ENCODE assay signal across 15 cellular contexts in genomic region chr2:75054296-75054695, GRCh38.
DNase-seq lines count a peak whose midpoint lies in the region; ATAC-seq, FAIRE-seq and TF ChIP-seq lines count a peak whose summit lies in the region.
"Had no signal": no experiment of that assay in that cellular context is flagged by ENCODE, and none has a peak within 500 bp of the region (broad histone marks: within the 10 kb centered on the region; RNA-seq: fewer than 3 reads in every experiment).

No MANE protein-coding gene starts in this region.

- in situ Hi-C loops in GM23248 (cut with MboI), result no loop called here

- H3K9me3 Mint-ChIP-seq in astrocyte (ENCODE audit: unreplicated experiment), result no peaks in the 10 kb centered on the region
- H3K9me3 Mint-ChIP-seq in WTC11, result no peaks in the 10 kb centered on the region
- H3K9me3 Mint-ChIP-seq: CD4-positive, alpha-beta memory T cell; H9 had no signal

- 63 to 77% methylated on average over 2 of the region's 2 CpGs for WGBS in GM23248 (ENCODE audit: low coverage in 1 of 2, low lambda C conversion rate in 2 of 2, missing lambda C conversion rate in 2 of 2), 2 experiments

- H3K36me3 ChIP-seq in GM23248 (ENCODE audit: low read depth), result no peaks in the 10 kb centered on the region
- no peaks in the 10 kb centered on the region for H3K36me3 ChIP-seq in astrocyte (ENCODE audit: insufficient read depth, low read length)
- H3K36me3 ChIP-seq: BE2C had no signal

- no peak overlapping the region for H3K4me3 Mint-ChIP-seq in astrocyte (ENCODE audit: unreplicated experiment)
- no peak overlapping the region for H3K4me3 Mint-ChIP-seq in WTC11
- H3K4me3 Mint-ChIP-seq: CD4-positive, alpha-beta memory T cell; H9 had no signal

- H3K27me3 Mint-ChIP-seq in astrocyte (ENCODE audit: low read depth, unreplicated experiment) (peaks cover 7% of the 10 kb centered on the region), WTC11 (ENCODE audit: low read depth) (peaks cover 80% of the 10 kb centered on the region)
- H3K27me3 Mint-ChIP-seq: CD4-positive, alpha-beta memory T cell had no signal

- H3K36me3 Mint-ChIP-seq in astrocyte (ENCODE audit: low read depth, unreplicated experiment), result no peaks in the 10 kb centered on the region
- H3K36me3 Mint-ChIP-seq in WTC11, result no peaks in the 10 kb centered on the region

- H3K9ac ChIP-seq in GM23248 (no peak overlapping the region), astrocyte (ENCODE audit: low read length) (no peak overlapping the region)

- 0 out of 2 replicates have a peak, but pooled peaks cover 3% of the 10 kb centered on the region for H3F3A ChIP-seq in GM23248 (ENCODE audit: insufficient read depth)

- no peak overlapping the region for H2AFZ ChIP-seq in GM23248
- H2AFZ ChIP-seq in astrocyte (ENCODE audit: low read depth, low read length), result no peak overlapping the region

- H3K79me2 ChIP-seq in GM23248 (ENCODE audit: insufficient read depth) (no peaks in the 10 kb centered on the region), astrocyte (ENCODE audit: insufficient read depth, low read length) (no peaks in the 10 kb centered on the region)

- CTCF ChIA-PET in WTC11 (lab: Charles Lee), result interaction anchor here (1.5 to 2.5 kb wide), 2 partner anchors 10 to 14 kb away, joined by 4 to 16 read pairs; no protein-coding TSS in a partner anchor

- no peaks in the 10 kb centered on the region for H3K9me2 ChIP-seq in GM23248 (ENCODE audit: insufficient read depth)

- POLR2A ChIA-PET in WTC11 (lab: Charles Lee), result no interaction called here

- H3K27ac ChIP-seq in GM23248, result no peak overlapping the region
- H3K27ac ChIP-seq in astrocyte (ENCODE audit: low read depth, low read length), result no peak overlapping the region
- H3K27ac ChIP-seq: A549, C4-2B had no signal

- H3K27me3 ChIP-seq in GM23248 (replicated peaks; ENCODE audit: insufficient read depth) (no peaks in the 10 kb centered on the region), astrocyte (ENCODE audit: insufficient read depth, low read length) (no peaks in the 10 kb centered on the region)
- H3K27me3 ChIP-seq: BE2C had no signal

- H3K4me2 ChIP-seq in GM23248 (ENCODE audit: unreplicated experiment) (no peak overlapping the region), astrocyte (ENCODE audit: low read length) (no peak overlapping the region)
- H3K4me2 ChIP-seq: A549 had no signal

- H3K27ac Mint-ChIP-seq in astrocyte (ENCODE audit: unreplicated experiment) (no peak overlapping the region), WTC11 (no peak overlapping the region)
- H3K27ac Mint-ChIP-seq: CD4-positive, alpha-beta memory T cell had no signal

- DNase-seq in GM23248, result peak; percentile 32
- DNase-seq in M059J (ENCODE audit: low read depth), result peak; percentile 70
- DNase-seq in astrocyte (ENCODE audit: low read depth), result peak; percentile 67
- DNase-seq in fibroblast of mammary gland (ENCODE audit: low read depth), result peak; percentile 55
- no peak for DNase-seq in WTC11 (ENCODE audit: low spot score)
- no peak for DNase-seq in activated T-cell treated with anti-CD3 and anti-CD28 coated beads, Interleukin-2, amount 50 U/mL, for 48 hours
- DNase-seq: BE2C; CD4-positive, alpha-beta memory T cell; DMS79; GOT3; H9 had no signal

- no peak for ATAC-seq in WTC11
- no peak for ATAC-seq in HG02852 (IDR thresholded peaks at IDR 0.05; ENCODE audit: unreplicated experiment)

- H3K4me1 Mint-ChIP-seq in astrocyte (ENCODE audit: low read depth, unreplicated experiment) (peaks cover 7% of the 10 kb centered on the region), WTC11 (peaks cover 66% of the 10 kb centered on the region)
- H3K4me1 Mint-ChIP-seq: CD4-positive, alpha-beta memory T cell had no signal

- no peak for FAIRE-seq in astrocyte (lab: Jason Lieb, UNC)
- FAIRE-seq: A549, HTR-8/SVneo had no signal

- TF ChIP-seq CTCF in astrocyte (IDR thresholded peaks at IDR 0.05; ENCODE audit: insufficient read depth, low read depth, low read length) (no peak), fibroblast of mammary gland (conservative IDR thresholded peaks at IDR 0.05; ENCODE audit: control insufficient read depth, insufficient read depth, low read depth, low read length) (no peak), WTC11 (IDR thresholded peaks at IDR 0.05) (no peak)

- H3K4me3 ChIP-seq in GM23248 (no peak overlapping the region), astrocyte (ENCODE audit: insufficient read depth, low read depth, low read length) (no peak overlapping the region), fibroblast of mammary gland (ENCODE audit: control insufficient read depth, low read depth, low read length) (no peak overlapping the region)
- H3K4me3 ChIP-seq: A549 had no signal

- peaks cover 22% of the 10 kb centered on the region for H3K4me1 ChIP-seq in GM23248 (ENCODE audit: insufficient read depth)
- peaks cover 15% of the 10 kb centered on the region for H3K4me1 ChIP-seq in astrocyte (ENCODE audit: insufficient read depth, low read length)
- H3K4me1 ChIP-seq: A549, BE2C had no signal

- H3K9me3 ChIP-seq in GM23248 (ENCODE audit: low read depth) (no peaks in the 10 kb centered on the region), astrocyte (ENCODE audit: insufficient read depth, low read depth, low read length) (no peaks in the 10 kb centered on the region)
- H3K9me3 ChIP-seq: A549, BE2C had no signal

- H4K20me1 ChIP-seq in GM23248 (ENCODE audit: insufficient read depth) (no peaks in the 10 kb centered on the region), astrocyte (ENCODE audit: insufficient read depth, low read length) (no peaks in the 10 kb centered on the region)

TF ChIP-seq in WTC11, 78 proteins besides CTCF, POLR2A, EP300 and RAD21:
- TF ChIP-seq ZNF396 (CRISPR knock-in tag; IDR thresholded peaks at IDR 0.05; ENCODE audit: borderline replicate concordance), result no peak
- no peak for TF ChIP-seq JAZF1 (CRISPR knock-in tag; IDR thresholded peaks at IDR 0.05)
- no peak for TF ChIP-seq ZBTB21 (CRISPR knock-in tag; IDR thresholded peaks at IDR 0.05; ENCODE audit: borderline replicate concordance)
- TF ChIP-seq HMGA2 (CRISPR knock-in tag; IDR thresholded peaks at IDR 0.05), result no peak
- TF ChIP-seq SOX15 (CRISPR knock-in tag; IDR thresholded peaks at IDR 0.05), result no peak
- TF ChIP-seq OVOL2 (CRISPR knock-in tag; IDR thresholded peaks at IDR 0.05; ENCODE audit: borderline replicate concordance), result no peak
- no peak for TF ChIP-seq PRDM15 (CRISPR knock-in tag; IDR thresholded peaks at IDR 0.05)
TF ChIP-seq in WTC11: peak in this region for 0.

Comparison
In these comparisons a context has a peak if more than half of its experiments do, and no peak if none do; other contexts are left out.
1. DNase-seq: peak in GM23248 (single experiment), M059J (single experiment), astrocyte (single experiment) and fibroblast of mammary gland (single experiment); none in WTC11 (single experiment) and activated T-cell treated with anti-CD3 and anti-CD28 coated beads, Interleukin-2, amount 50 U/mL, for 48 hours (0 of 2).